21 cellular contexts compared by ENCODE assay signal in the genomic region with DNA sequence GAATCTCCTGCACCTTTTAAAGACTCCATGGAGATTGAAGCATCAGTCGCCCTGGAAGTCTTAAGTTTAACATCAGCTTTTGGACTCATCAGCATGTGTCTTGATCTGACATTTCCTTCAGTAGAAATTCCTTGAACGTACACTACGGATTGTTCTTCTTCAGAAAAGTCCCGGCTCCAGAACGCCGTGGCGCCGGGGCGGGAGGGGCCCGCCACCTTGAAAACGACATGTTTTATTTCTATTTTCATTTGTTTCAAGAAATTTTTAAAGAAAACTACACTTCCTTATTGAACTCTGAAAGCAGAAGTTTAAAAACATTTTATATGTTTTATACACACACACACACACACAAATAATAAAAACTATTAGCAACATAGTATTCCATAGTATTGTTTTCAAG.
"Had no signal": no experiment of that assay in that cellular context is flagged by ENCODE, and none has a peak within 500 bp of the region (broad histone marks: within the 10 kb centered on the region; RNA-seq: fewer than 3 reads in every experiment).

No MANE protein-coding gene starts in this region.

- H3K27ac Mint-ChIP-seq: memory B cell had no signal

- H3K36me3 ChIP-seq: colonic mucosa, esophagus muscularis mucosa, gastrocnemius medialis, heart right ventricle, left lung, lower lobe of right lung had no signal

- H3K27me3 ChIP-seq: colonic mucosa, dorsolateral prefrontal cortex, esophagus muscularis mucosa, gastrocnemius medialis, heart right ventricle, left lung had no signal

- H3K4me1 ChIP-seq: colonic mucosa, esophagus muscularis mucosa, gastrocnemius medialis, lower lobe of right lung had no signal

- ATAC-seq: gastrocnemius medialis; heart right ventricle; left cardiac atrium; left lung; left ventricle myocardium superior; lower lobe of right lung; naive thymus-derived CD4-positive, alpha-beta T cell had no signal

- DNase-seq: colonic mucosa; cortex of kidney; dermis blood vessel endothelial cell; dorsolateral prefrontal cortex; effector CD4-positive, alpha-beta T cell; effector memory CD4-positive, alpha-beta T cell; foreskin melanocyte; gastrocnemius medialis; glutamatergic neuron; head of caudate nucleus; heart right ventricle; hippocampal formation; left cardiac atrium; left lung; left ventricle myocardium superior; lower lobe of right lung; mesendoderm; midbrain; naive thymus-derived CD4-positive, alpha-beta T cell had no signal

- H3K4me1 Mint-ChIP-seq: memory B cell had no signal

- H3K27me3 Mint-ChIP-seq: memory B cell had no signal

- H3K4me3 ChIP-seq: colonic mucosa, dorsolateral prefrontal cortex, esophagus muscularis mucosa, gastrocnemius medialis, heart right ventricle, left lung, lower lobe of right lung had no signal

- H3K9me3 ChIP-seq: colonic mucosa, esophagus muscularis mucosa, gastrocnemius medialis, lower lobe of right lung had no signal

- H3K4me3 Mint-ChIP-seq: memory B cell; naive thymus-derived CD4-positive, alpha-beta T cell had no signal

- H3K36me3 Mint-ChIP-seq: memory B cell; naive thymus-derived CD4-positive, alpha-beta T cell had no signal

- H3K27ac ChIP-seq: colonic mucosa, dorsolateral prefrontal cortex, esophagus muscularis mucosa, gastrocnemius medialis, left lung, lower lobe of right lung had no signal
